In the genomic region with DNA sequence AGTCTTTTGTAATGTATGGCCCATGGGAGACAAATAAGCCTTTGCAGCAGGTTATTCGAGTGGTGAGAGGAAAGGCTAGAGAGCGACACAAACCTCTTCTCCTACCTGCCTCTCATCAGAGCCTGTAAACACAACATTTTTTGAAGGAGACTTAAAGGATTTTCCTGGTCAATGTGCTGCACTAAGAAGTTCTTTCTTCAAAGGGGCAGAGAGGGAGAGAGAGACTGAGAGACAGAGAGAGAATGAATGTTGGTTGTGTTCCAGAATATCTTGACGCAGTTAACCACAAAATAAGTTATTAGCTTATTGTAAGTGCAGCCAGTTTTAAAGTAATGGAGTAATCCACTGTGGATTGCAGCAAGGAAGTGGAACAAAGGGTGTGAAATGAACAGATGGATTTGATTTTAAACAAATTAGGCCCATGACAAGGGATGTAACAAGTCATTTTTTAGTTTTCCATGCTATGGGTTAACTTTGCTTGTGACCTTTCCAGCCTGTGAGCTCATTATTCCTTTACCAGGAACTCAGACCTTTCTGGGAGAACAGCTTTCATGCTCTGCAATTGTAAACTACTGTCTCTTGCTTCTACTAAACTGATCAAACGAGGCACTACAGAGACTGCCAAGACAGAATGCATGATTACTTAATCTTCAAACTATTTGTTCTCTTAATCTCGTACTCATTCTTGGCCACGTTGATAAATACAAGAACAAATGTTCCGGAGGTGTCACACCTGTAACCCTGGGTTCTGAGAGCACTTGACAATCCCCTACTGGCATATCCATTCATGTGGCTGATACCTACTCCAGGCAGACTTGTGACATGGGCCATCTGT, we compare ENCODE assay signal across 1 cellular context.
TF ChIP-seq lines count a peak whose summit lies in the region.

No MANE protein-coding gene starts in this region.

TF ChIP-seq in WTC11, 78 proteins besides CTCF, POLR2A, EP300 and RAD21 (continued from another document):
- TF ChIP-seq, protein P1, sequence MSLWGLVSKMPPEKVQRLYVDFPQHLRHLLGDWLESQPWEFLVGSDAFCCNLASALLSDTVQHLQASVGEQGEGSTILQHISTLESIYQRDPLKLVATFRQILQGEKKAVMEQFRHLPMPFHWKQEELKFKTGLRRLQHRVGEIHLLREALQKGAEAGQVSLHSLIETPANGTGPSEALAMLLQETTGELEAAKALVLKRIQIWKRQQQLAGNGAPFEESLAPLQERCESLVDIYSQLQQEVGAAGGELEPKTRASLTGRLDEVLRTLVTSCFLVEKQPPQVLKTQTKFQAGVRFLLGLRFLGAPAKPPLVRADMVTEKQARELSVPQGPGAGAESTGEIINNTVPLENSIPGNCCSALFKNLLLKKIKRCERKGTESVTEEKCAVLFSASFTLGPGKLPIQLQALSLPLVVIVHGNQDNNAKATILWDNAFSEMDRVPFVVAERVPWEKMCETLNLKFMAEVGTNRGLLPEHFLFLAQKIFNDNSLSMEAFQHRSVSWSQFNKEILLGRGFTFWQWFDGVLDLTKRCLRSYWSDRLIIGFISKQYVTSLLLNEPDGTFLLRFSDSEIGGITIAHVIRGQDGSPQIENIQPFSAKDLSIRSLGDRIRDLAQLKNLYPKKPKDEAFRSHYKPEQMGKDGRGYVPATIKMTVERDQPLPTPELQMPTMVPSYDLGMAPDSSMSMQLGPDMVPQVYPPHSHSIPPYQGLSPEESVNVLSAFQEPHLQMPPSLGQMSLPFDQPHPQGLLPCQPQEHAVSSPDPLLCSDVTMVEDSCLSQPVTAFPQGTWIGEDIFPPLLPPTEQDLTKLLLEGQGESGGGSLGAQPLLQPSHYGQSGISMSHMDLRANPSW (CRISPR knock-in tag; conservative IDR thresholded peaks at IDR 0.05; ENCODE audit: low read depth) = no peak
- TF ChIP-seq, protein P2, sequence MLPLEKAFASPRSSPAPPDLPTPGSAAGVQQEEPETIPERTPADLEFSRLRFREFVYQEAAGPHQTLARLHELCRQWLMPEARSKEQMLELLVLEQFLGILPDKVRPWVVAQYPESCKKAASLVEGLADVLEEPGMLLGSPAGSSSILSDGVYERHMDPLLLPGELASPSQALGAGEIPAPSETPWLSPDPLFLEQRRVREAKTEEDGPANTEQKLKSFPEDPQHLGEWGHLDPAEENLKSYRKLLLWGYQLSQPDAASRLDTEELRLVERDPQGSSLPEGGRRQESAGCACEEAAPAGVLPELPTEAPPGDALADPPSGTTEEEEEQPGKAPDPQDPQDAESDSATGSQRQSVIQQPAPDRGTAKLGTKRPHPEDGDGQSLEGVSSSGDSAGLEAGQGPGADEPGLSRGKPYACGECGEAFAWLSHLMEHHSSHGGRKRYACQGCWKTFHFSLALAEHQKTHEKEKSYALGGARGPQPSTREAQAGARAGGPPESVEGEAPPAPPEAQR (CRISPR knock-in tag; IDR thresholded peaks at IDR 0.05) = no peak
- no peak for TF ChIP-seq GABPB1 (CRISPR knock-in tag; IDR thresholded peaks at IDR 0.05)
- no peak for TF ChIP-seq CBFB (CRISPR knock-in tag; IDR thresholded peaks at IDR 0.05; ENCODE audit: low read depth)
